In the genomic region with DNA sequence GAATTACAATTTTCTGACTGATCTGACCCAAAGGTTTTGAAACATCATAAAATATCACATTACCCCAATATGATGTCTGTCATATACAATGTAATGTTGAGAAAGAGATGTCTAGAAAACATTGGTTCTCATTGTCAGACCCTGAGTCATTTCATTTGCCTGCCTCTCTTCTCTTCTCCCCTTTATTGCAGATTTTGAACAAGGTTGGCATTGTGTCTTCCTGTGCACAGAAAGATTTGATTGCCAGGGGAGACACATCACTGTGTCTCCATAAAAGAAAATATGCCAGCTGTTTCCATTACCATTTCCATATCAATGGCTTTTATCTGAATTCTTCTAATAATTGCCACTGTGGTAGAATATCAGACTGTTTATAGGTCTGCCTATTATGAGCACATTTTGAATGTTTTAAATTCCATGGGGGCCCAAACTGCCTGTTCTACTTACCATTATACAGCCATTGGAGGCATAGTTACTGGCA, we compare ENCODE assay signal across 27 cellular contexts.
DNase-seq lines count a peak whose midpoint lies in the region; ATAC-seq and TF ChIP-seq lines count a peak whose summit lies in the region.
"Had no signal": no experiment of that assay in that cellular context is flagged by ENCODE, and none has a peak within 500 bp of the region (broad histone marks: within the 10 kb centered on the region; RNA-seq: fewer than 3 reads in every experiment).

No MANE protein-coding gene starts in this region.

- BruUV-seq in A673 (replicated peaks; lab: Mats Ljungman, UMichigan): no TSS peak

- H3K27me3 Mint-ChIP-seq in activated naive CD8-positive, alpha-beta T cell treated with anti-CD3 and anti-CD28 coated beads for 36 hours: no peaks in the 10 kb centered on the region
- H3K27me3 Mint-ChIP-seq in T-helper 17 cell: peaks cover 11% of the 10 kb centered on the region
- H3K27me3 Mint-ChIP-seq: activated CD4-positive, alpha-beta memory T cell treated with anti-CD3 and anti-CD28 coated beads for 36 hours; progenitor cell of endocrine pancreas had no signal

- H3K4me1 Mint-ChIP-seq in activated naive CD8-positive, alpha-beta T cell treated with anti-CD3 and anti-CD28 coated beads for 36 hours: no peaks in the 10 kb centered on the region
- H3K4me1 Mint-ChIP-seq in T-helper 17 cell: no peaks in the 10 kb centered on the region
- H3K4me1 Mint-ChIP-seq: activated B cell treated with CpG ODN at 0.5 μM for 24 hours, CD14-positive monocyte, natural killer cell had no signal

- H3K9me3 ChIP-seq in A673 (ENCODE audit: low read depth, low read length, poor library complexity, severe bottlenecking): no peaks in the 10 kb centered on the region
- H3K9me3 ChIP-seq in T-helper 17 cell (ENCODE audit: control insufficient read depth, low read length, poor library complexity, severe bottlenecking): no peaks in the 10 kb centered on the region
- H3K9me3 ChIP-seq: gastrocnemius medialis, upper lobe of right lung had no signal

- intact Hi-C loops in A673 (cut with micrococcal nuclease; ENCODE audit: unreplicated experiment): no loop called here

- in situ Hi-C loops in brain microvascular endothelial cell (cut with HindIII; ENCODE audit: low pct_ligation_motif_present, low sequenced_read_pairs) (no loop called here), KBM-7 (cut with MboI; ENCODE audit: low pct_unique_long_range_greater_than_20kb, low sequenced_read_pairs) (no loop called here)

- H3K9me3 Mint-ChIP-seq in activated naive CD8-positive, alpha-beta T cell treated with anti-CD3 and anti-CD28 coated beads for 36 hours: no peaks in the 10 kb centered on the region
- H3K9me3 Mint-ChIP-seq: activated B cell treated with CpG ODN at 0.5 μM for 24 hours; activated CD4-positive, alpha-beta memory T cell treated with anti-CD3 and anti-CD28 coated beads for 36 hours had no signal

- POLR2A ChIA-PET in A673 (lab: Charles Lee; ENCODE audit: low non-redundant PET): no interaction called here

- H3K27ac ChIP-seq in A673 (ENCODE audit: low read depth, low read length, poor library complexity, severe bottlenecking): no peak overlapping the region
- peak overlapping the region; percentile 87 for H3K27ac ChIP-seq in brain microvascular endothelial cell
- H3K27ac ChIP-seq: gastrocnemius medialis, HL-60, KMS-11, upper lobe of right lung had no signal

- CTCF ChIA-PET in A673 (lab: Charles Lee): no interaction called here

- no peaks in the 10 kb centered on the region for H3K36me3 Mint-ChIP-seq in activated naive CD8-positive, alpha-beta T cell treated with anti-CD3 and anti-CD28 coated beads for 36 hours
- H3K36me3 Mint-ChIP-seq in T-helper 17 cell (ENCODE audit: low read depth): no peaks in the 10 kb centered on the region
- H3K36me3 Mint-ChIP-seq: activated CD4-positive, alpha-beta memory T cell treated with anti-CD3 and anti-CD28 coated beads for 36 hours; CD14-positive monocyte; natural killer cell had no signal

- H3K36me3 ChIP-seq in A673 (ENCODE audit: insufficient read depth, low read length, poor library complexity, severe bottlenecking): no peaks in the 10 kb centered on the region
- no peaks in the 10 kb centered on the region for H3K36me3 ChIP-seq in brain microvascular endothelial cell (replicated peaks)
- H3K36me3 ChIP-seq: gastrocnemius medialis, upper lobe of right lung had no signal

- no peaks in the 10 kb centered on the region for H3K4me1 ChIP-seq in A673 (ENCODE audit: insufficient read depth, low read length, poor library complexity, severe bottlenecking)
- H3K4me1 ChIP-seq: gastrocnemius medialis, upper lobe of right lung had no signal

- H3K4me3 Mint-ChIP-seq in activated naive CD8-positive, alpha-beta T cell treated with anti-CD3 and anti-CD28 coated beads for 36 hours: no peak overlapping the region
- H3K4me3 Mint-ChIP-seq in T-helper 17 cell: no peak overlapping the region
- H3K4me3 Mint-ChIP-seq: activated B cell treated with CpG ODN at 0.5 μM for 24 hours; activated CD4-positive, alpha-beta memory T cell treated with anti-CD3 and anti-CD28 coated beads for 36 hours; CD14-positive monocyte; natural killer cell had no signal

- H3K27me3 ChIP-seq in A673 (replicated peaks; ENCODE audit: insufficient read depth, low read depth, low read length, poor library complexity): no peaks in the 10 kb centered on the region
- no peaks in the 10 kb centered on the region for H3K27me3 ChIP-seq in brain microvascular endothelial cell (replicated peaks)
- H3K27me3 ChIP-seq: gastrocnemius medialis, upper lobe of right lung had no signal

- ATAC-seq in GM21423 (IDR thresholded peaks at IDR 0.05; ENCODE audit: unreplicated experiment) (no peak), T-helper 17 cell (no peak)
- ATAC-seq: gastrocnemius medialis, natural killer cell, upper lobe of right lung had no signal

- no peak for TF ChIP-seq CTCF in A673 (conservative IDR thresholded peaks at IDR 0.05; ENCODE audit: low read depth, low read length)
- TF ChIP-seq CTCF in brain microvascular endothelial cell (IDR thresholded peaks at IDR 0.05; ENCODE audit: low read depth, low read length, missing control alignments): no peak

- peak; percentile 41 for DNase-seq in A673 (ENCODE audit: low spot score)
- peak; percentile 56 for DNase-seq in LHCN-M2 (ENCODE audit: low read depth)
- peak; percentile 66 for DNase-seq in brain microvascular endothelial cell
- DNase-seq in iris pigment epithelial cell (ENCODE audit: low read depth): peak; percentile 76
- DNase-seq in KBM-7: no peak
- no peak for DNase-seq in activated naive CD8-positive, alpha-beta T cell treated with anti-CD3 and anti-CD28 coated beads for 36 hours
- no peak for DNase-seq in T-helper 17 cell
- DNase-seq: activated B cell treated with CpG ODN at 0.5 μM for 24 hours; activated CD4-positive, alpha-beta memory T cell treated with anti-CD3 and anti-CD28 coated beads for 36 hours; activated gamma-delta T cell treated with Interleukin-2 at 50 U/mL for 16 hours; activated T-cell treated with anti-CD3 and anti-CD28 coated beads for 4 hours; anterior cingulate cortex; DMS153; gastrocnemius medialis; mesendoderm; natural killer cell; NCI-H1092; NCI-H524; Right ventricle myocardium superior; stimulated activated CD4-positive, alpha-beta T cell treated with anti-CD3 and anti-CD28 coated beads, Interleukin-4, amount 100 ng/mL, for 4 hours; upper lobe of right lung had no signal

- H3K4me3 ChIP-seq in A673 (ENCODE audit: low read depth, low read length, poor library complexity, severe bottlenecking) (no peak overlapping the region), brain microvascular endothelial cell (ENCODE audit: low read depth, low read length) (no peak overlapping the region)
- H3K4me3 ChIP-seq: gastrocnemius medialis, smooth muscle cell, upper lobe of right lung had no signal

- H3K27ac Mint-ChIP-seq in activated naive CD8-positive, alpha-beta T cell treated with anti-CD3 and anti-CD28 coated beads for 36 hours: no peak overlapping the region
- no peak overlapping the region for H3K27ac Mint-ChIP-seq in T-helper 17 cell
- H3K27ac Mint-ChIP-seq: activated B cell treated with CpG ODN at 0.5 μM for 24 hours; activated CD4-positive, alpha-beta memory T cell treated with anti-CD3 and anti-CD28 coated beads for 36 hours; CD14-positive monocyte; natural killer cell; progenitor cell of endocrine pancreas had no signal

Comparison
In these comparisons a context has a peak if more than half of its experiments do, and no peak if none do; other contexts are left out.
1. DNase-seq: peak in A673 (single experiment), LHCN-M2 (single experiment), brain microvascular endothelial cell (single experiment) and iris pigment epithelial cell (single experiment); none in KBM-7 (single experiment), activated naive CD8-positive, alpha-beta T cell treated with anti-CD3 and anti-CD28 coated beads for 36 hours (single experiment) and T-helper 17 cell (0 of 3).